In the genomic region with DNA sequence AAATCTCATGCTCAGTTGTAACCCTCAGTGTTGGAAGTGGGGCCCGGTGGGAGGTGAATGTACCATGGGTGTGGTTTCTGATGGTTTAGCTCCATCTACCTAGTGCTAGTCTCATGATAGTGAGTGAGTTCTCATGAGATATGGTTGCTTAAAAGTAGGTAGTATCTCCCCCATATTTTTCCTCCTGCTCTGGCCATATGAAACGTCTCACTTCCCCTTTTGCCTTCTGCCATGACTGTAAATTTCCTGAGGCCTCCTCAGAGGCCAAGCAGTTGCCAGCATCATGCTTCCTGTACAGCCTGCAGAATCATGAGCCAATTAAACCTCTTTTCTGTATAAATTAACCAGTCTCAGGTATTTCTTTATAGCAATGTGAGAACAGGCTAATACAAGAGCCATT, we compare ENCODE assay signal across 15 cellular contexts.
DNase-seq lines count a peak whose midpoint lies in the region; ATAC-seq and TF ChIP-seq lines count a peak whose summit lies in the region.
"Had no signal": no experiment of that assay in that cellular context is flagged by ENCODE, and none has a peak within 500 bp of the region (broad histone marks: within the 10 kb centered on the region; RNA-seq: fewer than 3 reads in every experiment).

No MANE protein-coding gene starts in this region.

- no peak overlapping the region for H3K4me3 ChIP-seq in gastroesophageal sphincter
- H3K4me3 ChIP-seq in breast epithelium, result no peak overlapping the region
- H3K4me3 ChIP-seq: SK-N-MC, tibial nerve had no signal

- intact Hi-C loops in breast epithelium (cut with DNase I; ENCODE audit: low total_unique reads), result no loop called here

- ATAC-seq in GM19372 (IDR thresholded peaks at IDR 0.05; ENCODE audit: low read depth, unreplicated experiment), result peak; percentile 40
- peak; percentile 33 for ATAC-seq in HG02884 (IDR thresholded peaks at IDR 0.05; ENCODE audit: unreplicated experiment)
- no peak for ATAC-seq in left lobe of liver
- ATAC-seq in gastroesophageal sphincter, result no peak

- no peak for TF ChIP-seq POLR2A in gastroesophageal sphincter (IDR thresholded peaks at IDR 0.05)
- TF ChIP-seq POLR2A in breast epithelium (IDR thresholded peaks at IDR 0.05), result no peak

- DNase-seq in CD1c-positive myeloid dendritic cell (ENCODE audit: extremely low spot score) (peak; percentile 39), Kasumi-1 (lab: John Stamatoyannopoulos, UW) (peak; percentile 85 to 91), left lobe of liver (ENCODE audit: low spot score) (no peak), breast epithelium (ENCODE audit: low spot score in 2 of 2) (no peak)
- DNase-seq in stimulated activated naive CD4-positive, alpha-beta T cell treated with Interleukin-2 at 50 U/mL for 16 hours (lab: John Stamatoyannopoulos, UW), result no peak
- DNase-seq: ACHN; activated CD4-positive, alpha-beta memory T cell treated with anti-CD3 and anti-CD28 coated beads for 36 hours; activated naive CD8-positive, alpha-beta T cell treated with anti-CD3 and anti-CD28 coated beads, Interleukin-2, amount 10 ng/mL, durations not matched to agents 7 days and 5 days; head of caudate nucleus; NCI-H2227 treated with DMSO at 0.1 percent for 48 hours had no signal

- no peak for TF ChIP-seq EP300 in gastroesophageal sphincter (IDR thresholded peaks at IDR 0.05)

- H3K27ac ChIP-seq in gastroesophageal sphincter (no peak overlapping the region), breast epithelium (no peak overlapping the region)
- H3K27ac ChIP-seq: tibial nerve had no signal

- WGBS in gastroesophageal sphincter (ENCODE audit: low coverage in 1 of 2), 2 donors, result 64 to 71% methylated on average over 1 of the region's 2 CpGs

- H3K36me3 ChIP-seq in gastroesophageal sphincter, result no peaks in the 10 kb centered on the region
- no peaks in the 10 kb centered on the region for H3K36me3 ChIP-seq in breast epithelium
- H3K36me3 ChIP-seq: tibial nerve had no signal

- TF ChIP-seq CTCF in gastroesophageal sphincter (IDR thresholded peaks at IDR 0.05) (no peak), breast epithelium (IDR thresholded peaks at IDR 0.05) (no peak)

- H3K27me3 ChIP-seq in gastroesophageal sphincter (no peaks in the 10 kb centered on the region), breast epithelium (no peaks in the 10 kb centered on the region)
- H3K27me3 ChIP-seq: tibial nerve had no signal

- no peaks in the 10 kb centered on the region for H3K9me3 ChIP-seq in gastroesophageal sphincter
- H3K9me3 ChIP-seq in breast epithelium, result no peaks in the 10 kb centered on the region
- H3K9me3 ChIP-seq: tibial nerve had no signal

- H3K4me1 ChIP-seq in gastroesophageal sphincter (peaks cover 0 to 15% (median 0%) of the 10 kb centered on the region in 3 donors), breast epithelium (no peaks in the 10 kb centered on the region)

Comparison
In these comparisons a context has a peak if more than half of its experiments do, and no peak if none do; other contexts are left out.
1. DNase-seq: peak in CD1c-positive myeloid dendritic cell (single experiment) and Kasumi-1 (2 of 2); none in left lobe of liver (single experiment), stimulated activated naive CD4-positive, alpha-beta T cell treated with Interleukin-2 at 50 U/mL for 16 hours (single experiment) and breast epithelium (0 of 2).
2. ATAC-seq: peak in GM19372 (single experiment) and HG02884 (single experiment); none in left lobe of liver (single experiment) and gastroesophageal sphincter (single experiment).